In genomic region chr15:67137319-67137718, GRCh38 we compare ENCODE assay signal across 10 cellular contexts.
DNase-seq lines count a peak whose midpoint lies in the region; ATAC-seq and TF ChIP-seq lines count a peak whose summit lies in the region.
"Had no signal": no experiment of that assay in that cellular context is flagged by ENCODE, and none has a peak within 500 bp of the region (broad histone marks: within the 10 kb centered on the region; RNA-seq: fewer than 3 reads in every experiment).

No MANE protein-coding gene starts in this region.

- peak overlapping the region; percentile 66 for H3K27ac Mint-ChIP-seq in activated naive CD4-positive, alpha-beta T cell treated with anti-CD3 and anti-CD28 coated beads, Interleukin-2, amount 50 U/mL, for 24 hours
- peak overlapping the region; percentile 77 to 94 for H3K27ac Mint-ChIP-seq in activated naive CD4-positive, alpha-beta T cell treated with anti-CD3 and anti-CD28 coated beads, Interleukin-2, amount 50 U/mL, for 72 hours
- H3K27ac Mint-ChIP-seq in mesothelial cell of epicardium, result peak overlapping the region; percentile 85

- H3K4me3 ChIP-seq in upper lobe of right lung, result no peak overlapping the region

- no peak for DNase-seq in activated naive CD4-positive, alpha-beta T cell treated with anti-CD3 and anti-CD28 coated beads, Interleukin-2, amount 50 U/mL, for 16 hours
- no peak for DNase-seq in activated naive CD4-positive, alpha-beta T cell treated with anti-CD3 and anti-CD28 coated beads, Interleukin-2, amount 50 U/mL, for 72 hours (ENCODE audit: low spot score in 2 of 2)
- no peak for DNase-seq in mesothelial cell of epicardium (ENCODE audit: low spot score in 2 of 2, unreplicated experiment in 2 of 2)
- no peak for DNase-seq in upper lobe of right lung
- no peak for DNase-seq in effector CD4-positive, alpha-beta T cell
- DNase-seq: NCI-H2171 treated with DMSO at 0.1 percent for 48 hours had no signal

- no peaks in the 10 kb centered on the region for H3K9me3 ChIP-seq in upper lobe of right lung

- no peaks in the 10 kb centered on the region for H3K9me3 Mint-ChIP-seq in activated naive CD4-positive, alpha-beta T cell treated with anti-CD3 and anti-CD28 coated beads, Interleukin-2, amount 50 U/mL, for 24 hours
- no peaks in the 10 kb centered on the region for H3K9me3 Mint-ChIP-seq in activated naive CD4-positive, alpha-beta T cell treated with anti-CD3 and anti-CD28 coated beads, Interleukin-2, amount 50 U/mL, for 72 hours
- H3K9me3 Mint-ChIP-seq in mesothelial cell of epicardium, result no peaks in the 10 kb centered on the region

- intact Hi-C loops in upper lobe of right lung (cut with DNase I), result no loop called here

- no peak for TF ChIP-seq CTCF in mesothelial cell of epicardium (IDR thresholded peaks at IDR 0.05; ENCODE audit: unreplicated experiment)
- no peak for TF ChIP-seq CTCF in upper lobe of right lung (IDR thresholded peaks at IDR 0.05)

- peaks cover 4% of the 10 kb centered on the region for H3K36me3 Mint-ChIP-seq in activated naive CD4-positive, alpha-beta T cell treated with anti-CD3 and anti-CD28 coated beads, Interleukin-2, amount 50 U/mL, for 24 hours
- H3K36me3 Mint-ChIP-seq in activated naive CD4-positive, alpha-beta T cell treated with anti-CD3 and anti-CD28 coated beads, Interleukin-2, amount 50 U/mL, for 72 hours, result peaks cover 0 to 27% of the 10 kb centered on the region in 2 donors
- H3K36me3 Mint-ChIP-seq in mesothelial cell of epicardium, result no peaks in the 10 kb centered on the region

- H3K4me1 ChIP-seq in upper lobe of right lung, result peaks cover 85% of the 10 kb centered on the region

- no peaks in the 10 kb centered on the region for H3K36me3 ChIP-seq in upper lobe of right lung

- H3K27ac ChIP-seq in upper lobe of right lung, result peak overlapping the region; percentile 55
- H3K27ac ChIP-seq: C4-2B had no signal

- peaks cover 90% of the 10 kb centered on the region for H3K4me1 Mint-ChIP-seq in activated naive CD4-positive, alpha-beta T cell treated with anti-CD3 and anti-CD28 coated beads, Interleukin-2, amount 50 U/mL, for 24 hours
- peaks cover 89% of the 10 kb centered on the region for H3K4me1 Mint-ChIP-seq in mesothelial cell of epicardium

- no peak for ATAC-seq in activated naive CD4-positive, alpha-beta T cell treated with anti-CD3 and anti-CD28 coated beads, Interleukin-2, amount 50 U/mL, for 72 hours
- ATAC-seq in upper lobe of right lung (no peak), HG02759 (IDR thresholded peaks at IDR 0.05; ENCODE audit: unreplicated experiment) (no peak), HG03378 (IDR thresholded peaks at IDR 0.05; ENCODE audit: unreplicated experiment) (no peak)

- peak overlapping the region; percentile 30 for H3K4me3 Mint-ChIP-seq in activated naive CD4-positive, alpha-beta T cell treated with anti-CD3 and anti-CD28 coated beads, Interleukin-2, amount 50 U/mL, for 24 hours
- H3K4me3 Mint-ChIP-seq in mesothelial cell of epicardium, result peak overlapping the region; percentile 20

- H3K27me3 Mint-ChIP-seq in activated naive CD4-positive, alpha-beta T cell treated with anti-CD3 and anti-CD28 coated beads, Interleukin-2, amount 50 U/mL, for 24 hours, result no peaks in the 10 kb centered on the region
- H3K27me3 Mint-ChIP-seq in mesothelial cell of epicardium (ENCODE audit: low read depth), result no peaks in the 10 kb centered on the region

- H3K27me3 ChIP-seq in upper lobe of right lung, result no peaks in the 10 kb centered on the region
